In genomic region chr17:35341465-35341992, GRCh38 we compare ENCODE assay signal across 12 cellular contexts. TPM values are rescaled to one million over a fixed set of nuclear protein-coding genes. Genes with fewer than 3 reads are reported as not detected.
DNase-seq lines count a peak whose midpoint lies in the region; ATAC-seq, FAIRE-seq and TF ChIP-seq lines count a peak whose summit lies in the region.
"Had no signal": no experiment of that assay in that cellular context is flagged by ENCODE, and none has a peak within 500 bp of the region (broad histone marks: within the 10 kb centered on the region; RNA-seq: fewer than 3 reads in every experiment).

No MANE protein-coding gene starts in this region.

- peaks cover 0 to 12% (median 1%) of the 10 kb centered on the region in 3 donors for H3K36me3 Mint-ChIP-seq in CD8-positive, alpha-beta memory T cell
- H3K36me3 Mint-ChIP-seq in immature natural killer cell, result peaks cover 4 to 8% (median 7%) of the 10 kb centered on the region in 3 donors

- H3K4me1 Mint-ChIP-seq in CD8-positive, alpha-beta memory T cell, result peaks cover 46 to 67% (median 61%) of the 10 kb centered on the region in 3 donors
- H3K4me1 Mint-ChIP-seq in immature natural killer cell, result peaks cover 32 to 35% of the 10 kb centered on the region in 2 donors

- H3K27ac ChIP-seq in CD8-positive, alpha-beta memory T cell (ENCODE audit: low read depth, low read length), result no peak overlapping the region
- H3K27ac ChIP-seq in gastroesophageal sphincter, result no peak overlapping the region
- H3K27ac ChIP-seq: sigmoid colon had no signal

- no peaks in the 10 kb centered on the region for H3K27me3 Mint-ChIP-seq in CD8-positive, alpha-beta memory T cell
- H3K27me3 Mint-ChIP-seq in immature natural killer cell (ENCODE audit: low read depth in 3 of 3), result peaks cover 0 to 4% (median 3%) of the 10 kb centered on the region in 3 donors
- H3K27me3 Mint-ChIP-seq: naive thymus-derived CD8-positive, alpha-beta T cell had no signal

- peaks cover 28% of the 10 kb centered on the region for H3K4me1 ChIP-seq in CD8-positive, alpha-beta memory T cell (ENCODE audit: insufficient read depth, low read length)
- H3K4me1 ChIP-seq in gastroesophageal sphincter, result peaks cover 0 to 16% (median 5%) of the 10 kb centered on the region in 3 donors

- peaks cover 9 to 15% (median 12%) of the 10 kb centered on the region in 5 donors for H3K9me3 Mint-ChIP-seq in CD8-positive, alpha-beta memory T cell
- H3K9me3 Mint-ChIP-seq in immature natural killer cell, result peaks cover 0 to 14% (median 2%) of the 10 kb centered on the region in 6 donors

- H3K27ac Mint-ChIP-seq in CD8-positive, alpha-beta memory T cell, result peak overlapping the region; percentile 69 to 96 (median 84)
- H3K27ac Mint-ChIP-seq in immature natural killer cell, result peak overlapping the region in 5 of 6 donors; percentile 30 to 87 (median 79)

- ATAC-seq in gastroesophageal sphincter (no peak), HG03439 (IDR thresholded peaks at IDR 0.05; ENCODE audit: unreplicated experiment) (no peak)
- ATAC-seq: naive thymus-derived CD8-positive, alpha-beta T cell had no signal

- 62 to 70% methylated on average over 5 of the region's 5 CpGs for WGBS in gastroesophageal sphincter (ENCODE audit: low coverage in 1 of 2), 2 donors

- CTCF ChIA-PET in CD8-positive, alpha-beta memory T cell (lab: Charles Lee), result no interaction called here

- POLR2A ChIA-PET in CD8-positive, alpha-beta memory T cell (lab: Charles Lee), result interaction anchor here (0.8 kb wide), 1 partner anchor 32 kb away, joined by 3 read pairs; no protein-coding TSS in a partner anchor

- no peak for TF ChIP-seq EP300 in gastroesophageal sphincter (IDR thresholded peaks at IDR 0.05)

- TF ChIP-seq POLR2A in gastroesophageal sphincter (IDR thresholded peaks at IDR 0.05), result no peak

- peak overlapping the region; percentile 61 to 81 (median 70) for H3K4me3 Mint-ChIP-seq in CD8-positive, alpha-beta memory T cell
- peak overlapping the region; percentile 30 to 85 (median 75) for H3K4me3 Mint-ChIP-seq in immature natural killer cell

- H3K9me3 ChIP-seq in CD8-positive, alpha-beta memory T cell (ENCODE audit: low read length), result no peaks in the 10 kb centered on the region
- peaks cover 0 to 21% (median 0%) of the 10 kb centered on the region in 3 donors for H3K9me3 ChIP-seq in gastroesophageal sphincter

- H3K27me3 ChIP-seq in CD8-positive, alpha-beta memory T cell (ENCODE audit: insufficient read depth, low read length, poor library complexity, severe bottlenecking), result no peaks in the 10 kb centered on the region
- H3K27me3 ChIP-seq in gastroesophageal sphincter, result peaks cover 61% of the 10 kb centered on the region

- no peaks in the 10 kb centered on the region for H3K36me3 ChIP-seq in CD8-positive, alpha-beta memory T cell (ENCODE audit: insufficient read depth, low read length)
- H3K36me3 ChIP-seq in gastroesophageal sphincter, result no peaks in the 10 kb centered on the region
- H3K36me3 ChIP-seq: sigmoid colon had no signal

- no peak for TF ChIP-seq CTCF in gastroesophageal sphincter (IDR thresholded peaks at IDR 0.05)

- peak; percentile 90 for FAIRE-seq in GM18507 (lab: Jason Lieb, UNC)
- FAIRE-seq: H1 had no signal

- DNase-seq in CD8-positive, alpha-beta memory T cell, result peak in 3 of 5 donors; percentile 4 to 59 (median 50)
- no peak for DNase-seq in GM18507 (ENCODE audit: extremely low spot score, insufficient read length, low read depth)
- peak; percentile 4 for DNase-seq in SKM-1 (lab: John Stamatoyannopoulos, UW; ENCODE audit: unreplicated experiment)
- peak; percentile 41 to 57 (median 43) for DNase-seq in immature natural killer cell
- no peak for DNase-seq in Ammon's horn (ENCODE audit: low spot score)
- DNase-seq: kidney glomerular epithelial cell, NCI-H1092 treated with DMSO at 0.1 percent for 48 hours, sigmoid colon had no signal

- no peak overlapping the region for H3K4me3 ChIP-seq in CD8-positive, alpha-beta memory T cell (ENCODE audit: low read length)
- H3K4me3 ChIP-seq in gastroesophageal sphincter, result no peak overlapping the region
- H3K4me3 ChIP-seq: sigmoid colon had no signal

RNA-seq across cellular contexts. Expression of gene SLFN11, which starts 31.9 kb away (rescaled TPM):
- 10 to 100 TPM; 39.5 to 48.4 TPM for total RNA-seq in CD8-positive, alpha-beta memory T cell
- 17.0 TPM for polyA plus RNA-seq in CD8-positive, alpha-beta memory T cell
- 10 to 100 TPM in 1 of 3 donors, 1 to 10 TPM in 2; 1.8 to 12.6 (median 7.0) TPM for polyA plus RNA-seq in immature natural killer cell
- total RNA-seq in gastroesophageal sphincter, result 10 to 100 TPM; 17.1 to 25.7 (median 22.2) TPM

Comparison
In these comparisons a context has a peak if more than half of its experiments do, and no peak if none do; other contexts are left out.
1. DNase-seq: peak in CD8-positive, alpha-beta memory T cell (3 of 5), SKM-1 (single experiment) and immature natural killer cell (3 of 3); none in GM18507 (single experiment) and Ammon's horn (single experiment).